9 cellular contexts compared by ENCODE assay signal in genomic region chr3:49688338-49689045, GRCh38. TPM values are rescaled to one million over a fixed set of nuclear protein-coding genes. Genes with fewer than 3 reads are reported as not detected.
DNase-seq lines count a peak whose midpoint lies in the region; ATAC-seq, FAIRE-seq and TF ChIP-seq lines count a peak whose summit lies in the region.
"Not testable (repeated sequence)": the region's sequence is repeated elsewhere in the genome, so short reads cannot be mapped to it uniquely, and the experiment has no call there.
"Had no signal": no experiment of that assay in that cellular context is flagged by ENCODE, and none has a peak within 500 bp of the region (broad histone marks: within the 10 kb centered on the region; RNA-seq: fewer than 3 reads in every experiment).

No MANE protein-coding gene starts in this region.

- peak overlapping the region; percentile 98 for H3K4me3 Mint-ChIP-seq in T-helper 17 cell

- peaks cover 22% of the 10 kb centered on the region for H3K79me2 ChIP-seq in K562 (ENCODE audit: control insufficient read depth, insufficient read depth, low read length)

- not testable (repeated sequence) for H3K27me3 Mint-ChIP-seq in T-helper 17 cell

- in situ Hi-C loops in K562 (cut with MboI), result not testable (repeated sequence)

- WGBS in K562 (ENCODE audit: insufficient coverage, low coverage, missing lambda C conversion rate), result 33% methylated on average over 7 of the region's 7 CpGs

- peak overlapping the region; percentile 93 for H3K4me3 ChIP-seq in AG10803 (ENCODE audit: low read length)
- peak overlapping the region; percentile 100 for H3K4me3 ChIP-seq in HL-60 (replicated peaks; ENCODE audit: insufficient read depth, low read length)
- H3K4me3 ChIP-seq in K562, result peak overlapping the region; percentile 66
- H3K4me3 ChIP-seq in fibroblast of villous mesenchyme (ENCODE audit: low read depth, low read length), result peak overlapping the region; percentile 95
- H3K4me3 ChIP-seq in mucosa of rectum (ENCODE audit: low read length in 2 of 2), result peak overlapping the region; percentile 91 to 97
- peak overlapping the region; percentile 94 for H3K4me3 ChIP-seq in skeletal muscle satellite cell (ENCODE audit: low read length)

- peak overlapping the region; percentile 98 for H3K27ac Mint-ChIP-seq in T-helper 17 cell

- POLR2A ChIA-PET in K562 (lab: Yijun Ruan, JAX), result not testable (repeated sequence)

- H3K9me1 ChIP-seq in K562 (ENCODE audit: control insufficient read depth, insufficient read depth, low read length), result not testable (repeated sequence)

- 0 out of 2 replicates have a peak overlapping the region, but pooled peaks have one; percentile 48 for H2AFZ ChIP-seq in K562 (ENCODE audit: low read depth, low read length)

- not testable (repeated sequence) for FAIRE-seq in K562 (lab: Jason Lieb, UNC)

- not testable (repeated sequence) for H3K27me3 ChIP-seq in HL-60 (ENCODE audit: insufficient read depth, poor library complexity, severe bottlenecking); K562 (ENCODE audit: control insufficient read depth in 2 of 2, insufficient read depth in 2 of 2, low read length in 2 of 2); mucosa of rectum (ENCODE audit: control insufficient read depth in 2 of 2, insufficient read depth in 2 of 2, low read length in 2 of 2); skeletal muscle satellite cell (ENCODE audit: control insufficient read depth, insufficient read depth, low read length)

- H3K9ac ChIP-seq in K562 (ENCODE audit: insufficient read depth in 1 of 2, low read depth in 2 of 2, low read length in 2 of 2) (peak overlapping the region; percentile 72 to 94), mucosa of rectum (ENCODE audit: low read depth in 1 of 2, low read length in 2 of 2) (peak overlapping the region; percentile 84 to 86), skeletal muscle satellite cell (ENCODE audit: low read depth, low read length) (peak overlapping the region; percentile 93)

- TF ChIP-seq RAD21 in K562 (CRISPR knock-in tag; conservative IDR thresholded peaks at IDR 0.05 in 1 of 2, IDR thresholded peaks at IDR 0.05 in 1 of 2), result not testable (repeated sequence)

- H4K20me1 ChIP-seq in K562 (replicated peaks; ENCODE audit: control insufficient read depth, insufficient read depth, low read length), result not testable (repeated sequence)

- intact Hi-C loops in K562 (cut with micrococcal nuclease), result not testable (repeated sequence)

- ATAC-seq in GM21515 (IDR thresholded peaks at IDR 0.05; ENCODE audit: unreplicated experiment) (peak; percentile 4), K562 (peak; percentile 43)
- ATAC-seq in T-helper 17 cell, result not testable (repeated sequence)

- not testable (repeated sequence) for H3K36me3 ChIP-seq in K562 (ENCODE audit: control insufficient read depth, insufficient read depth, low read length); mucosa of rectum (ENCODE audit: control insufficient read depth in 2 of 2, insufficient read depth in 2 of 2, low read length in 2 of 2); skeletal muscle satellite cell (ENCODE audit: insufficient read depth, low read length)

- not testable (repeated sequence) for H3K9me3 ChIP-seq in T-helper 17 cell (ENCODE audit: control insufficient read depth, low read length, poor library complexity, severe bottlenecking); K562 (replicated peaks; ENCODE audit: control insufficient read depth, insufficient read depth, low read depth, low read length); mucosa of rectum (ENCODE audit: control insufficient read depth in 2 of 2, low read length in 2 of 2); skeletal muscle satellite cell (replicated peaks; ENCODE audit: low read length)

- not testable (repeated sequence) for DNase-seq in AG10803 (ENCODE audit: low read depth); HL-60 (ENCODE audit: low read depth in 1 of 2, low spot score in 1 of 2); T-helper 17 cell; fibroblast of villous mesenchyme (ENCODE audit: low read depth)
- peak; percentile 38 to 57 (median 44) for DNase-seq in K562 (ENCODE audit: extremely low read depth in 1 of 4, low spot score in 3 of 4)

- TF ChIP-seq CTCF in AG10803 (conservative IDR thresholded peaks at IDR 0.05; ENCODE audit: low read length); HL-60 (IDR thresholded peaks at IDR 0.05; ENCODE audit: insufficient read depth, low read length); K562 (IDR thresholded peaks at IDR 0.05 in 2 of 3, conservative IDR thresholded peaks at IDR 0.05 in 1 of 3; ENCODE audit: insufficient read depth in 2 of 3, low read depth in 1 of 3, low read length in 3 of 3); fibroblast of villous mesenchyme (IDR thresholded peaks at IDR 0.05; ENCODE audit: insufficient read depth, low read depth, low read length): not testable (repeated sequence)

- TF ChIP-seq POLR2A in K562 (conservative IDR thresholded peaks at IDR 0.05), result not testable (repeated sequence)

- CTCF ChIA-PET in K562 (lab: Yijun Ruan, JAX; ENCODE audit: low intra/inter-chr PET ratio), result not testable (repeated sequence)

- not testable (repeated sequence) for BruUV-seq in K562 (replicated peaks; lab: Mats Ljungman, UMichigan)

- peak overlapping the region; percentile 81 for H3K4me2 ChIP-seq in K562 (ENCODE audit: insufficient read depth, low read length)
- H3K4me2 ChIP-seq in skeletal muscle satellite cell (ENCODE audit: low read length), result peak overlapping the region; percentile 93

- H3K27ac ChIP-seq in HL-60 (replicated peaks), result peak overlapping the region; percentile 63
- H3K27ac ChIP-seq in K562 (ENCODE audit: extremely low read depth, low read depth, low read length), result peak overlapping the region; percentile 87
- peak overlapping the region; percentile 70 to 75 for H3K27ac ChIP-seq in mucosa of rectum (ENCODE audit: low read depth in 2 of 2, low read length in 2 of 2)

- TF ChIP-seq EP300 in K562 (IDR thresholded peaks at IDR 0.05; ENCODE audit: low read length), result 0 out of 2 replicates have a peak, but pooled peaks have one; percentile 54

- H3K4me1 ChIP-seq in K562 (replicated peaks in 1 of 2; ENCODE audit: control insufficient read depth in 2 of 2, insufficient read depth in 2 of 2, low read length in 2 of 2) (peaks cover 6 to 33% of the 10 kb centered on the region in 2 experiments; a peak in 4 of 5 replicates), mucosa of rectum (ENCODE audit: control insufficient read depth in 2 of 2, insufficient read depth in 2 of 2, low read length in 2 of 2) (peaks cover 11 to 20% of the 10 kb centered on the region in 2 donors), skeletal muscle satellite cell (ENCODE audit: control insufficient read depth, insufficient read depth, low read length) (peaks cover 18% of the 10 kb centered on the region)

- H3K4me1 Mint-ChIP-seq in T-helper 17 cell, result peaks cover 26% of the 10 kb centered on the region

- not testable (repeated sequence) for H3K36me3 Mint-ChIP-seq in T-helper 17 cell (ENCODE audit: low read depth)

RNA-seq across cellular contexts. Expression of gene MST1, which starts 0.8 kb away (rescaled TPM):
- total RNA-seq in T-helper 17 cell, result 10 to 100 TPM in 1 of 2 donors, 1 to 10 TPM in 1; 7.5 to 11.3 TPM
- total RNA-seq in K562 (2011; cell fraction: chromatin; rRNA removed; ENCODE audit: low replicate concordance), result 3.9 and 10.8 TPM in 2 replicates
- total RNA-seq in K562 (2011; cell fraction: nucleolus; rRNA removed), result 8.2 and 12.5 TPM in 2 replicates
- 5.0 and 5.1 TPM in 2 replicates for total RNA-seq in K562 (2011; cell fraction: nucleoplasm; rRNA removed)
- 0.23 and 0.57 TPM in 2 replicates for total RNA-seq in K562 (2014; rRNA removed)
- total RNA-seq in K562 (2014; rRNA removed; fragmentation: Illumina TruSeq; extraction: Trizol), result 0.51 TPM in 1 of 2 replicates, not detected in the other
- 0.26 and 0.40 TPM in 2 replicates for total RNA-seq in K562 (2015; rRNA removed; fragmentation: Illumina TruSeq; extraction: Trizol)
- total RNA-seq in K562 (2021), result 1.2 and 1.4 TPM in 2 replicates
- polyA plus RNA-seq in K562 (2011; rRNA removed), result 1.3 and 4.3 TPM in 2 replicates
- 0.94 and 1.4 TPM in 2 replicates for polyA plus RNA-seq in K562 (2011; cell fraction: cytosol; rRNA removed)
- polyA plus RNA-seq in K562 (2011; cell fraction: nucleus; rRNA removed), result 35.5 and 64.0 TPM in 2 replicates
- 3.4 and 6.1 TPM in 2 replicates for polyA plus RNA-seq in K562 (2012)
- polyA plus RNA-seq in K562 (2014; fragmentation: Illumina TruSeq; extraction: Trizol), result 0.30 and 1.1 TPM in 2 replicates
- polyA plus RNA-seq in K562 (2014; fragmentation: Nextera tagmentation; extraction: Ambion mirVana), result under 1 TPM; 0.08 to 0.10 TPM
- polyA plus RNA-seq in K562 (2014; rRNA removed), result 1.8 and 5.0 TPM in 2 replicates
- polyA minus RNA-seq in K562 (2011; rRNA and poly(A)+ RNA removed), result 0.56 and 1.1 TPM in 2 replicates
- polyA minus RNA-seq in K562 (2011; cell fraction: cytosol; rRNA and poly(A)+ RNA removed), result 1.0 and 1.2 TPM in 2 replicates
- 3.1 and 6.1 TPM in 2 replicates for polyA minus RNA-seq in K562 (2011; cell fraction: nucleus; rRNA and poly(A)+ RNA removed)
- total RNA-seq in fibroblast of villous mesenchyme, result 1.7 and 5.2 TPM in 2 replicates
- 4.4 and 5.6 TPM in 2 replicates for total RNA-seq in skeletal muscle satellite cell (2012; rRNA removed)

RNA-seq across cellular contexts. Expression of gene RNF123, which starts 0.9 kb away (rescaled TPM):
- 10 to 100 TPM; 37.7 to 45.1 TPM for total RNA-seq in T-helper 17 cell
- total RNA-seq in K562 (2011; cell fraction: chromatin; rRNA removed; ENCODE audit: low replicate concordance), result 60.1 and 195 TPM in 2 replicates
- total RNA-seq in K562 (2011; cell fraction: nucleolus; rRNA removed), result 128 and 136 TPM in 2 replicates
- total RNA-seq in K562 (2011; cell fraction: nucleoplasm; rRNA removed), result 70.7 and 81.4 TPM in 2 replicates
- total RNA-seq in K562 (2014; rRNA removed), result 15.0 and 24.2 TPM in 2 replicates
- 12.5 and 17.5 TPM in 2 replicates for total RNA-seq in K562 (2014; rRNA removed; fragmentation: Illumina TruSeq; extraction: Trizol)
- total RNA-seq in K562 (2015; rRNA removed; fragmentation: Illumina TruSeq; extraction: Trizol), result 14.4 and 15.6 TPM in 2 replicates
- total RNA-seq in K562 (2021), result 44.6 and 53.1 TPM in 2 replicates
- 30.4 and 48.7 TPM in 2 replicates for polyA plus RNA-seq in K562 (2011; rRNA removed)
- polyA plus RNA-seq in K562 (2011; cell fraction: cytosol; rRNA removed), result 44.7 and 74.3 TPM in 2 replicates
- polyA plus RNA-seq in K562 (2011; cell fraction: nucleus; rRNA removed), result 195 and 281 TPM in 2 replicates
- 22.8 and 35.5 TPM in 2 replicates for polyA plus RNA-seq in K562 (2012)
- 28.8 and 29.6 TPM in 2 replicates for polyA plus RNA-seq in K562 (2014; fragmentation: Illumina TruSeq; extraction: Trizol)
- 1 to 10 TPM; 8.7 to 8.8 TPM for polyA plus RNA-seq in K562 (2014; fragmentation: Nextera tagmentation; extraction: Ambion mirVana)
- 34.2 and 35.0 TPM in 2 replicates for polyA plus RNA-seq in K562 (2014; rRNA removed)
- polyA minus RNA-seq in K562 (2011; rRNA and poly(A)+ RNA removed), result 22.1 and 29.0 TPM in 2 replicates
- polyA minus RNA-seq in K562 (2011; cell fraction: cytosol; rRNA and poly(A)+ RNA removed), result 28.9 and 31.4 TPM in 2 replicates
- 45.0 and 58.2 TPM in 2 replicates for polyA minus RNA-seq in K562 (2011; cell fraction: nucleus; rRNA and poly(A)+ RNA removed)
- total RNA-seq in fibroblast of villous mesenchyme, result 25.8 and 31.5 TPM in 2 replicates
- total RNA-seq in skeletal muscle satellite cell (2012; rRNA removed), result 20.1 and 28.1 TPM in 2 replicates

RNA-seq across cellular contexts. Expression of gene APEH, which starts 14.3 kb away (rescaled TPM):
- total RNA-seq in T-helper 17 cell (10 to 100 TPM; 61.2 to 71.0 TPM), K562 (2014; rRNA removed) (142 and 162 TPM in 2 replicates), K562 (2014; rRNA removed; fragmentation: Illumina TruSeq; extraction: Trizol) (74.1 and 104 TPM in 2 replicates), K562 (2015; rRNA removed; fragmentation: Illumina TruSeq; extraction: Trizol) (126 and 127 TPM in 2 replicates), K562 (2021) (174 and 177 TPM in 2 replicates), fibroblast of villous mesenchyme (104 and 109 TPM in 2 replicates)
- 167 and 504 TPM in 2 replicates for total RNA-seq in K562 (2011; cell fraction: chromatin; rRNA removed; ENCODE audit: low replicate concordance)
- 286 and 325 TPM in 2 replicates for total RNA-seq in K562 (2011; cell fraction: nucleolus; rRNA removed)
- 167 and 176 TPM in 2 replicates for total RNA-seq in K562 (2011; cell fraction: nucleoplasm; rRNA removed)
- polyA plus RNA-seq in K562 (2011; rRNA removed) (116 and 117 TPM in 2 replicates), K562 (2014; fragmentation: Illumina TruSeq; extraction: Trizol) (120 and 130 TPM in 2 replicates), K562 (2014; fragmentation: Nextera tagmentation; extraction: Ambion mirVana) (10 to 100 TPM; 70.9 to 72.6 TPM), K562 (2014; rRNA removed) (111 and 122 TPM in 2 replicates)
- 143 and 217 TPM in 2 replicates for polyA plus RNA-seq in K562 (2011; cell fraction: cytosol; rRNA removed)
- polyA plus RNA-seq in K562 (2011; cell fraction: nucleus; rRNA removed), result 281 and 331 TPM in 2 replicates
- polyA plus RNA-seq in K562 (2012), result 148 and 159 TPM in 2 replicates
- 104 and 133 TPM in 2 replicates for polyA minus RNA-seq in K562 (2011; rRNA and poly(A)+ RNA removed)
- 123 and 130 TPM in 2 replicates for polyA minus RNA-seq in K562 (2011; cell fraction: cytosol; rRNA and poly(A)+ RNA removed)
- 142 and 151 TPM in 2 replicates for polyA minus RNA-seq in K562 (2011; cell fraction: nucleus; rRNA and poly(A)+ RNA removed)
- 102 and 126 TPM in 2 replicates for total RNA-seq in skeletal muscle satellite cell (2012; rRNA removed)

RNA-seq across cellular contexts. Expression of gene AMIGO3, which starts 31.0 kb away (rescaled TPM):
- total RNA-seq in T-helper 17 cell (under 1 TPM in 1 of 2 donors, not detected in 1; 0.99 TPM), K562 (2014; rRNA removed) (0.68 and 1.4 TPM in 2 replicates), K562 (2014; rRNA removed; fragmentation: Illumina TruSeq; extraction: Trizol) (not detected in 2 replicates), K562 (2015; rRNA removed; fragmentation: Illumina TruSeq; extraction: Trizol) (0.26 TPM in 1 of 2 replicates, not detected in the other), K562 (2021) (0.18 and 0.44 TPM in 2 replicates), fibroblast of villous mesenchyme (0.43 and 1.6 TPM in 2 replicates)
- total RNA-seq in K562 (2011; cell fraction: chromatin; rRNA removed; ENCODE audit: low replicate concordance), result 5.9 TPM in 1 of 2 replicates, not detected in the other
- 5.9 and 8.8 TPM in 2 replicates for total RNA-seq in K562 (2011; cell fraction: nucleolus; rRNA removed)
- 0.51 TPM in 1 of 2 replicates, not detected in the other for total RNA-seq in K562 (2011; cell fraction: nucleoplasm; rRNA removed)
- polyA plus RNA-seq in K562 (2011; rRNA removed) (0.13 and 0.41 TPM in 2 replicates), K562 (2014; fragmentation: Illumina TruSeq; extraction: Trizol) (0.18 TPM in 1 of 2 replicates, not detected in the other), K562 (2014; fragmentation: Nextera tagmentation; extraction: Ambion mirVana) (not detected), K562 (2014; rRNA removed) (2.0 and 2.8 TPM in 2 replicates)
- 3.1 TPM in 1 of 2 replicates, not detected in the other for polyA plus RNA-seq in K562 (2011; cell fraction: cytosol; rRNA removed)
- polyA plus RNA-seq in K562 (2011; cell fraction: nucleus; rRNA removed), result 2.6 and 8.7 TPM in 2 replicates
- 0.61 and 4.4 TPM in 2 replicates for polyA plus RNA-seq in K562 (2012)
- not detected in 2 replicates for polyA minus RNA-seq in K562 (2011; rRNA and poly(A)+ RNA removed)
- 0.38 and 2.4 TPM in 2 replicates for polyA minus RNA-seq in K562 (2011; cell fraction: cytosol; rRNA and poly(A)+ RNA removed)
- 2.4 and 3.3 TPM in 2 replicates for polyA minus RNA-seq in K562 (2011; cell fraction: nucleus; rRNA and poly(A)+ RNA removed)
- total RNA-seq in skeletal muscle satellite cell (2012; rRNA removed), result 0.25 and 2.0 TPM in 2 replicates
- total RNA-seq: posterior vena cava had no signal

RNA-seq across cellular contexts. Expression of gene GMPPB, which starts 35.3 kb away (rescaled TPM):
- 10 to 100 TPM; 42.9 to 61.9 TPM for total RNA-seq in T-helper 17 cell
- total RNA-seq in K562 (2011; cell fraction: chromatin; rRNA removed; ENCODE audit: low replicate concordance), result 23.6 and 70.2 TPM in 2 replicates
- 47.0 and 56.7 TPM in 2 replicates for total RNA-seq in K562 (2011; cell fraction: nucleolus; rRNA removed)
- 29.1 and 36.1 TPM in 2 replicates for total RNA-seq in K562 (2011; cell fraction: nucleoplasm; rRNA removed)
- 11.0 and 18.0 TPM in 2 replicates for total RNA-seq in K562 (2014; rRNA removed)
- 4.3 and 5.5 TPM in 2 replicates for total RNA-seq in K562 (2014; rRNA removed; fragmentation: Illumina TruSeq; extraction: Trizol)
- 8.8 and 9.2 TPM in 2 replicates for total RNA-seq in K562 (2015; rRNA removed; fragmentation: Illumina TruSeq; extraction: Trizol)
- total RNA-seq in K562 (2021), result 16.4 and 17.4 TPM in 2 replicates
- 8.1 and 10.3 TPM in 2 replicates for polyA plus RNA-seq in K562 (2011; rRNA removed)
- 8.4 and 10.6 TPM in 2 replicates for polyA plus RNA-seq in K562 (2011; cell fraction: cytosol; rRNA removed)
- 36.7 and 37.8 TPM in 2 replicates for polyA plus RNA-seq in K562 (2011; cell fraction: nucleus; rRNA removed)
- polyA plus RNA-seq in K562 (2012), result 11.6 and 18.7 TPM in 2 replicates
- 5.8 and 7.4 TPM in 2 replicates for polyA plus RNA-seq in K562 (2014; fragmentation: Illumina TruSeq; extraction: Trizol)
- polyA plus RNA-seq in K562 (2014; fragmentation: Nextera tagmentation; extraction: Ambion mirVana), result under 1 TPM; 0.53 to 0.92 TPM
- polyA plus RNA-seq in K562 (2014; rRNA removed), result 11.3 and 13.3 TPM in 2 replicates
- polyA minus RNA-seq in K562 (2011; rRNA and poly(A)+ RNA removed), result 7.8 and 8.5 TPM in 2 replicates
- 6.6 and 7.7 TPM in 2 replicates for polyA minus RNA-seq in K562 (2011; cell fraction: cytosol; rRNA and poly(A)+ RNA removed)
- polyA minus RNA-seq in K562 (2011; cell fraction: nucleus; rRNA and poly(A)+ RNA removed), result 22.8 and 34.7 TPM in 2 replicates
- 30.2 and 31.6 TPM in 2 replicates for total RNA-seq in fibroblast of villous mesenchyme
- total RNA-seq in skeletal muscle satellite cell (2012; rRNA removed), result 28.1 and 38.4 TPM in 2 replicates
